In the genomic region with DNA sequence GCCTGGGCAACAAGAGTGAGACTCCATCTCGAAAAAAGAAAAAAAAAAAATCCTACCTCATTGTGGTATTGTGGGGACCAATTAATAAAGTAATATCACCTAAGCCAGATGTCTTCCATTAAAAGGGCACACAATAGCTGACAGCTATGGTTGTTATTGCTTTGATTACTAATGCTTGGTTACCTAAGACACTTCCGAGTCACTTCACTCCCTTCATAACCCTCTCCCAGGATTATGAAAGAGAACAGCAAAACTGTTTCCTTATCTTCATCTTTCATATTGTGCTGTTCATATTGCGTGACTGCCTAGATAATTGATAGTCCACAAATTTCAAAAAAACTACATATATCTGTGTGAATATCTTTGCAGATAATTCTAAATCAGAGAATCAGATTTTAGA, we compare ENCODE assay signal across 21 cellular contexts. TPM values are rescaled to one million over a fixed set of nuclear protein-coding genes. Genes with fewer than 3 reads are reported as not detected.
DNase-seq lines count a peak whose midpoint lies in the region; ATAC-seq, FAIRE-seq and TF ChIP-seq lines count a peak whose summit lies in the region.
"Had no signal": no experiment of that assay in that cellular context is flagged by ENCODE, and none has a peak within 500 bp of the region (broad histone marks: within the 10 kb centered on the region; RNA-seq: fewer than 3 reads in every experiment).

No MANE protein-coding gene starts in this region.

- H2AFZ ChIP-seq in ACC112 (ENCODE audit: low read length, unreplicated experiment) (no peak overlapping the region), astrocyte (ENCODE audit: low read depth, low read length) (no peak overlapping the region)

- H3K4me1 Mint-ChIP-seq in astrocyte (ENCODE audit: low read depth, unreplicated experiment) = peaks cover 32% of the 10 kb centered on the region

- H3K27me3 ChIP-seq in ACC112 (ENCODE audit: insufficient read depth, low read length) = no peaks in the 10 kb centered on the region
- H3K27me3 ChIP-seq in astrocyte (ENCODE audit: insufficient read depth, low read length) = no peaks in the 10 kb centered on the region
- H3K27me3 ChIP-seq in foreskin keratinocyte = no peaks in the 10 kb centered on the region
- H3K27me3 ChIP-seq in left ventricle myocardium inferior (ENCODE audit: low read depth) = no peaks in the 10 kb centered on the region
- H3K27me3 ChIP-seq: esophagus muscularis mucosa, right lobe of liver had no signal

- peak overlapping the region; percentile 35 for H3K4me2 ChIP-seq in astrocyte (ENCODE audit: low read length)

- H4K20me1 ChIP-seq in astrocyte (ENCODE audit: insufficient read depth, low read length) = no peaks in the 10 kb centered on the region

- H3K36me3 ChIP-seq in ACC112 (ENCODE audit: insufficient read depth, low read length) (no peaks in the 10 kb centered on the region), astrocyte (ENCODE audit: insufficient read depth, low read length) (no peaks in the 10 kb centered on the region), left ventricle myocardium inferior (no peaks in the 10 kb centered on the region)
- H3K36me3 ChIP-seq: esophagus muscularis mucosa, right lobe of liver, thoracic aorta had no signal

- no peaks in the 10 kb centered on the region for H3K36me3 Mint-ChIP-seq in astrocyte (ENCODE audit: low read depth, unreplicated experiment)

- H3K9me3 ChIP-seq in astrocyte (ENCODE audit: insufficient read depth, low read depth, low read length) (no peaks in the 10 kb centered on the region), left ventricle myocardium inferior (replicated peaks) (no peaks in the 10 kb centered on the region)
- H3K9me3 ChIP-seq: esophagus muscularis mucosa, right lobe of liver, thoracic aorta had no signal

- H3K4me1 ChIP-seq in ACC112 (ENCODE audit: control insufficient read depth, insufficient read depth, low read length, unreplicated experiment) (peaks cover 31% of the 10 kb centered on the region), astrocyte (ENCODE audit: insufficient read depth, low read length) (peaks cover 12% of the 10 kb centered on the region), foreskin keratinocyte (peaks cover 23% of the 10 kb centered on the region), left ventricle myocardium inferior (no peaks in the 10 kb centered on the region)
- H3K4me1 ChIP-seq: right lobe of liver had no signal

- H3K27ac Mint-ChIP-seq in astrocyte (ENCODE audit: unreplicated experiment) = peak overlapping the region; percentile 85
- H3K27ac Mint-ChIP-seq: activated naive CD8-positive, alpha-beta T cell treated with anti-CD3 and anti-CD28 coated beads, Interleukin-2, amount 50 U/mL, for 24 hours; activated T-cell treated with anti-CD3 and anti-CD28 coated beads, Interleukin-2, amount 50 U/mL, for 24 hours had no signal

- no peaks in the 10 kb centered on the region for H3K79me2 ChIP-seq in ACC112 (ENCODE audit: control insufficient read depth, insufficient read depth, low read length, unreplicated experiment)
- H3K79me2 ChIP-seq in astrocyte (ENCODE audit: insufficient read depth, low read length) = no peaks in the 10 kb centered on the region

- intact Hi-C loops in left ventricle myocardium inferior (cut with micrococcal nuclease) = no loop called here

- H3K9me3 Mint-ChIP-seq in astrocyte (ENCODE audit: unreplicated experiment) = no peaks in the 10 kb centered on the region
- H3K9me3 Mint-ChIP-seq: activated T-cell treated with anti-CD3 and anti-CD28 coated beads, Interleukin-2, amount 50 U/mL, for 24 hours; neural crest cell had no signal

- H3K4me3 ChIP-seq in ACC112 (ENCODE audit: low read depth, low read length) (peak overlapping the region; percentile 43; the same call in 1 of the 2 replicates), astrocyte (ENCODE audit: insufficient read depth, low read depth, low read length) (no peak overlapping the region), left ventricle myocardium inferior (no peak overlapping the region)
- H3K4me3 ChIP-seq: coronary artery, esophagus muscularis mucosa, lung, right lobe of liver, thoracic aorta had no signal

- TF ChIP-seq CTCF in astrocyte (IDR thresholded peaks at IDR 0.05; ENCODE audit: insufficient read depth, low read depth, low read length) (no peak), foreskin keratinocyte (conservative IDR thresholded peaks at IDR 0.05) (no peak), left ventricle myocardium inferior (IDR thresholded peaks at IDR 0.05; ENCODE audit: borderline replicate concordance) (no peak)

- FAIRE-seq in astrocyte (lab: Jason Lieb, UNC) = no peak
- FAIRE-seq: GM19239, HTR-8/SVneo had no signal

- no peak overlapping the region for H3K9ac ChIP-seq in astrocyte (ENCODE audit: low read length)

- H3K27me3 Mint-ChIP-seq in astrocyte (ENCODE audit: low read depth, unreplicated experiment) = no peaks in the 10 kb centered on the region
- H3K27me3 Mint-ChIP-seq: activated naive CD8-positive, alpha-beta T cell treated with anti-CD3 and anti-CD28 coated beads, Interleukin-2, amount 50 U/mL, for 24 hours had no signal

- ATAC-seq in foreskin keratinocyte = peak; percentile 74
- ATAC-seq: activated naive CD8-positive, alpha-beta T cell treated with anti-CD3 and anti-CD28 coated beads, Interleukin-2, amount 50 U/mL, for 24 hours; right lobe of liver had no signal

- no peak overlapping the region for H3K4me3 Mint-ChIP-seq in astrocyte (ENCODE audit: unreplicated experiment)
- H3K4me3 Mint-ChIP-seq: activated naive CD8-positive, alpha-beta T cell treated with anti-CD3 and anti-CD28 coated beads, Interleukin-2, amount 50 U/mL, for 24 hours; activated T-cell treated with anti-CD3 and anti-CD28 coated beads, Interleukin-2, amount 50 U/mL, for 24 hours; neural crest cell had no signal

- H3K27ac ChIP-seq in ACC112 (ENCODE audit: low read depth, low read length) (peak overlapping the region; percentile 95), astrocyte (ENCODE audit: low read depth, low read length) (peak overlapping the region; percentile 52), foreskin keratinocyte (no peak overlapping the region), left ventricle myocardium inferior (replicated peaks) (no peak overlapping the region)
- H3K27ac ChIP-seq: coronary artery, esophagus muscularis mucosa, right lobe of liver, thoracic aorta had no signal

- DNase-seq in HT-29 (ENCODE audit: low spot score) (peak; percentile 52), astrocyte (ENCODE audit: low read depth) (peak; percentile 55), foreskin keratinocyte (peak; percentile 74 to 82), iPS-NIHi7 (ENCODE audit: extremely low spot score) (no peak), Ammon's horn (ENCODE audit: low spot score) (no peak), left ventricle myocardium inferior (no peak)
- no peak for DNase-seq in central memory CD4-positive, alpha-beta T cell
- DNase-seq: activated naive CD8-positive, alpha-beta T cell treated with anti-CD3 and anti-CD28 coated beads, Interleukin-2, amount 50 U/mL, for 24 hours; activated T-cell treated with anti-CD3 and anti-CD28 coated beads, Interleukin-2, amount 50 U/mL, for 24 hours; NCI-H2171 treated with DMSO at 0.1 percent for 48 hours; NK-92 treated with Interleukin-12 subunit alpha and Interleukin-12 subunit beta, amount 100 ng/mL, for 24 hours; right lobe of liver; stimulated activated CD4-positive, alpha-beta T cell treated with anti-CD3 and anti-CD28 coated beads, Interleukin-2, amount 100 ng/mL, for 48 hours had no signal

RNA-seq across cellular contexts. Expression of a gene that starts 10.3 kb away (rescaled TPM):
- total RNA-seq in HT-29 (2014; rRNA removed; shearing (Covaris generic)) = 108 and 118 TPM in 2 replicates
- 138 and 145 TPM in 2 replicates for total RNA-seq in astrocyte
- total RNA-seq in foreskin keratinocyte = 129 and 173 TPM in 2 replicates
- 80.2 and 113 TPM in 2 replicates for polyA plus RNA-seq in foreskin keratinocyte
- total RNA-seq in left ventricle myocardium inferior = 78.8 TPM

RNA-seq across cellular contexts. Expression of a gene that starts 27.8 kb away (rescaled TPM):
- 9.0 and 9.7 TPM in 2 replicates for total RNA-seq in HT-29 (2014; rRNA removed; shearing (Covaris generic))
- total RNA-seq in astrocyte (11.2 TPM in 2 replicates), foreskin keratinocyte (8.8 and 8.9 TPM in 2 replicates), left ventricle myocardium inferior (19.5 TPM)
- 3.3 and 4.0 TPM in 2 replicates for polyA plus RNA-seq in foreskin keratinocyte

Comparison
In these comparisons a context has a peak if more than half of its experiments do, and no peak if none do; other contexts are left out.
1. H3K27ac ChIP-seq: peak in ACC112 (single experiment) and astrocyte (single experiment); none in foreskin keratinocyte (single experiment) and left ventricle myocardium inferior (single experiment).
2. DNase-seq: peak in HT-29 (single experiment), astrocyte (single experiment) and foreskin keratinocyte (2 of 2); none in iPS-NIHi7 (single experiment), Ammon's horn (single experiment), left ventricle myocardium inferior (single experiment) and central memory CD4-positive, alpha-beta T cell (single experiment).